ENCODE assay signal across 20 cellular contexts in the genomic region with DNA sequence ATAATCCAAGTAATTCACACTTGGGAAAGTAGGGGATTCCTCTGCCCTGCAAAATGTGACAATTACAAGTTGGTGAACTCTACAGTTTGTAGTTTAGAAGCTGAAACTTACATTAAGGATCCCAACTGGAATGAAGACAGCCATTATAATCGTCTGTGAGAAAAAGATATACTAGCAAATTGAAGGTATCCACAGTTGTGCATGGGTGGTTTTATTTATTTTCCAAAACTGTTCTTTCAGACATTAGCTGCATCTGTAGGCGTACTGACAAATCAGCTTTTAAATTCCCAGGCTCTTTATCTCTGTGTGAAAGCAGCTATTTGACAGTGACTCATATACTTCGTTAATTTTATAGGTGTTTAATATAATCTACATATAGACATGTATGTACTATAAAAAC. TPM values are rescaled to one million over a fixed set of nuclear protein-coding genes. Genes with fewer than 3 reads are reported as not detected.
DNase-seq lines count a peak whose midpoint lies in the region; ATAC-seq, FAIRE-seq and TF ChIP-seq lines count a peak whose summit lies in the region.
"Had no signal": no experiment of that assay in that cellular context is flagged by ENCODE, and none has a peak within 500 bp of the region (broad histone marks: within the 10 kb centered on the region; RNA-seq: fewer than 3 reads in every experiment).

No MANE protein-coding gene starts in this region.

- H4K20me1 ChIP-seq in HepG2 (ENCODE audit: insufficient read depth, low read length), result no peaks in the 10 kb centered on the region

- no peak overlapping the region for H2AFZ ChIP-seq in HepG2 (ENCODE audit: low read length)
- H2AFZ ChIP-seq: GM23338 had no signal

- no peak for TF ChIP-seq EP300 in HepG2 (IDR thresholded peaks at IDR 0.05; ENCODE audit: low read depth in 2 of 2, low read length in 2 of 2)
- no peak for TF ChIP-seq EP300 in HepG2 (CRISPR knock-in tag; IDR thresholded peaks at IDR 0.05; ENCODE audit: borderline replicate concordance)
- no peak for TF ChIP-seq EP300 in transverse colon (IDR thresholded peaks at IDR 0.05; ENCODE audit: low read depth)
- no peak for TF ChIP-seq EP300 in esophagus muscularis mucosa (IDR thresholded peaks at IDR 0.05)

- H3K27ac ChIP-seq in HepG2 (ENCODE audit: extremely low read length, insufficient read depth, low read length), result no peak overlapping the region
- H3K27ac ChIP-seq in transverse colon, result no peak overlapping the region
- no peak overlapping the region for H3K27ac ChIP-seq in esophagus muscularis mucosa (replicated peaks in 1 of 4)

- no peak overlapping the region for H3K4me2 ChIP-seq in HepG2 (ENCODE audit: low read depth, low read length)
- H3K4me2 ChIP-seq: GM23338 had no signal

- H3K4me3 ChIP-seq in fibroblast of villous mesenchyme (ENCODE audit: low read depth, low read length), result no peak overlapping the region
- no peak overlapping the region for H3K4me3 ChIP-seq in HepG2 (replicated peaks in 1 of 3; ENCODE audit: insufficient read depth in 1 of 3, low read depth in 2 of 3, low read length in 3 of 3)
- no peak overlapping the region for H3K4me3 ChIP-seq in transverse colon
- no peak overlapping the region for H3K4me3 ChIP-seq in esophagus muscularis mucosa
- H3K4me3 ChIP-seq: GM12878, GM23338 had no signal

- TF ChIP-seq POLR2A in HepG2 (IDR thresholded peaks at IDR 0.05; ENCODE audit: insufficient read depth in 1 of 2, low read depth in 2 of 2, low read length in 2 of 2) (no peak), transverse colon (IDR thresholded peaks at IDR 0.05) (no peak), esophagus muscularis mucosa (IDR thresholded peaks at IDR 0.05; ENCODE audit: low read depth) (no peak)

- peak; percentile 76 for DNase-seq in Caki2 (ENCODE audit: low read depth)
- peak; percentile 41 for DNase-seq in NCI-H226
- DNase-seq in fibroblast of villous mesenchyme (ENCODE audit: low read depth), result peak; percentile 32
- DNase-seq in HepG2 (ENCODE audit: low spot score), result no peak
- DNase-seq in transverse colon, result no peak
- no peak for DNase-seq in esophagus muscularis mucosa (ENCODE audit: extremely low spot score)
- DNase-seq: 8988T; C1 segment of cervical spinal cord; CD4-positive, alpha-beta memory T cell; COR-L47; DMS153; DND-41; EL; GDM1; H9; HFFc6 had no signal

- TF ChIP-seq CTCF in fibroblast of villous mesenchyme (IDR thresholded peaks at IDR 0.05; ENCODE audit: insufficient read depth, low read depth, low read length), result no peak
- TF ChIP-seq CTCF in HepG2 (CRISPR knock-in tag; IDR thresholded peaks at IDR 0.05), result no peak
- TF ChIP-seq CTCF in transverse colon (IDR thresholded peaks at IDR 0.05), result no peak
- no peak for TF ChIP-seq CTCF in esophagus muscularis mucosa (IDR thresholded peaks at IDR 0.05)

- H3K9ac ChIP-seq in HepG2 (ENCODE audit: insufficient read depth, low read depth, low read length), result no peak overlapping the region

- H3K79me2 ChIP-seq in HepG2 (ENCODE audit: insufficient read depth, low read length), result no peaks in the 10 kb centered on the region

- CTCF ChIA-PET in HepG2 (lab: Yijun Ruan, JAX; ENCODE audit: low intra/inter-chr PET ratio, low total read pairs), result no interaction called here

- no peak for ATAC-seq in HepG2
- ATAC-seq: GM12878, GM23338, HCT116 had no signal

- BruUV-seq in HepG2 (replicated peaks; lab: Mats Ljungman, UMichigan), result no TSS peak

- intact Hi-C loops in HepG2 (cut with micrococcal nuclease; ENCODE audit: unreplicated experiment), result no loop called here
- intact Hi-C loops in transverse colon (cut with DNase I; ENCODE audit: low total_unique reads), result no loop called here
- intact Hi-C loops in esophagus muscularis mucosa (cut with DNase I), result no loop called here

- no peaks in the 10 kb centered on the region for H3K9me3 ChIP-seq in HepG2 (ENCODE audit: low read length)
- no peaks in the 10 kb centered on the region for H3K9me3 ChIP-seq in transverse colon
- no peaks in the 10 kb centered on the region for H3K9me3 ChIP-seq in esophagus muscularis mucosa

- WGBS in HepG2 (ENCODE audit: low lambda C conversion rate), result 20% methylated on average over 3 of the region's 3 CpGs
- 52 to 65% methylated on average over 2 to 3 of the region's 3 CpGs for WGBS in transverse colon (ENCODE audit: low coverage in 1 of 2), 2 donors
- WGBS in esophagus muscularis mucosa, result 54% methylated on average over 3 of the region's 3 CpGs

- FAIRE-seq in HepG2 (lab: Jason Lieb, UNC), result no peak
- FAIRE-seq: GM12878, GM19239 had no signal

- POLR2A ChIA-PET in HepG2 (lab: Yijun Ruan, JAX), result interaction anchor here (0.9 to 2.2 kb wide), 3 partner anchors 11 to 60 kb away, joined by 3 to 6 read pairs (median 4); partner anchors contain the start of gene ISL2

- no peak for TF ChIP-seq RAD21 in HepG2 (CRISPR knock-in tag; IDR thresholded peaks at IDR 0.05)

- in situ Hi-C loops in Caki2 (cut with HindIII; ENCODE audit: low pct_unique_long_range_greater_than_20kb, low sequenced_read_pairs), result no loop called here
- in situ Hi-C loops in HepG2 (cut with HindIII; ENCODE audit: extremely low pct_ligation_motif_present, low pct_unique_long_range_greater_than_20kb), result no loop called here
- in situ Hi-C loops in transverse colon (cut with MboI; ENCODE audit: low pct_ligation_motif_present in 1 of 4, low pct_unique_long_range_greater_than_20kb in 1 of 4, low sequenced_read_pairs in 3 of 4), result no loop called here

- H3K4me1 ChIP-seq in HepG2 (ENCODE audit: insufficient read depth, low read length) (peaks cover 19% of the 10 kb centered on the region), transverse colon (no peaks in the 10 kb centered on the region), esophagus muscularis mucosa (no peaks in the 10 kb centered on the region)

- peaks cover 0 to 15% of the 10 kb centered on the region in 2 experiments; a peak in 2 of 5 replicates for H3K27me3 ChIP-seq in HepG2 (ENCODE audit: control insufficient read depth in 1 of 2, insufficient read depth in 2 of 2, low read length in 2 of 2)
- peaks cover 38% of the 10 kb centered on the region for H3K27me3 ChIP-seq in transverse colon
- peaks cover 0 to 57% (median 0%) of the 10 kb centered on the region in 4 donors for H3K27me3 ChIP-seq in esophagus muscularis mucosa

- H3K36me3 ChIP-seq in HepG2 (replicated peaks in 1 of 2; ENCODE audit: control insufficient read depth in 1 of 2, insufficient read depth in 2 of 2, low read length in 2 of 2), result no peaks in the 10 kb centered on the region
- no peaks in the 10 kb centered on the region for H3K36me3 ChIP-seq in transverse colon
- no peaks in the 10 kb centered on the region for H3K36me3 ChIP-seq in esophagus muscularis mucosa

RNA-seq across cellular contexts. Expression of gene ISL2, which starts 12.5 kb away (rescaled TPM):
- 1.4 and 8.1 TPM in 2 replicates for total RNA-seq in Caki2 (2014; rRNA removed; shearing (Covaris generic); ENCODE audit: low replicate concordance)
- 0.64 TPM in 1 of 2 replicates, not detected in the other for total RNA-seq in fibroblast of villous mesenchyme
- 2.5 and 5.1 TPM in 2 replicates for total RNA-seq in HepG2 (2016; rRNA removed; fragmentation: Illumina TruSeq; extraction: Trizol)
- 1.5 and 2.1 TPM in 2 replicates for total RNA-seq in HepG2 (2016; cell fraction: cytosol; rRNA removed; fragmentation: Illumina TruSeq; extraction: Trizol; ENCODE audit: low read depth)
- 3.0 and 4.9 TPM in 2 replicates for total RNA-seq in HepG2 (2016; cell fraction: insoluble cytoplasmic fraction; rRNA removed; fragmentation: Illumina TruSeq; extraction: Trizol)
- 2.9 and 3.6 TPM in 2 replicates for total RNA-seq in HepG2 (2016; cell fraction: membrane; rRNA removed; fragmentation: Illumina TruSeq; extraction: Trizol)
- total RNA-seq in HepG2 (2016; cell fraction: nucleus; rRNA removed; fragmentation: Illumina TruSeq; extraction: Trizol), result 5.5 and 5.8 TPM in 2 replicates
- polyA plus RNA-seq in HepG2 (2011; rRNA removed), result 4.3 and 6.3 TPM in 2 replicates
- 3.7 and 5.2 TPM in 2 replicates for polyA plus RNA-seq in HepG2 (2011; cell fraction: cytosol; rRNA removed)
- polyA plus RNA-seq in HepG2 (2011; cell fraction: nucleus; rRNA removed), result 40.9 and 48.7 TPM in 2 replicates
- polyA plus RNA-seq in HepG2 (2012), result 3.6 and 6.5 TPM in 2 replicates
- 1.7 and 2.0 TPM in 2 replicates for polyA plus RNA-seq in HepG2 (2016; cell fraction: cytosol; fragmentation: Illumina TruSeq; extraction: Trizol; ENCODE audit: low read depth)
- polyA plus RNA-seq in HepG2 (2016; cell fraction: insoluble cytoplasmic fraction; fragmentation: Illumina TruSeq; extraction: Trizol; ENCODE audit: low read depth), result 3.6 and 3.7 TPM in 2 replicates
- 1.8 and 2.1 TPM in 2 replicates for polyA plus RNA-seq in HepG2 (2016; cell fraction: membrane; fragmentation: Illumina TruSeq; extraction: Trizol; ENCODE audit: low read depth)
- polyA plus RNA-seq in HepG2 (2016; cell fraction: nucleus; fragmentation: Illumina TruSeq; extraction: Trizol; ENCODE audit: insufficient read depth, low read depth), result 13.2 TPM in 2 replicates
- polyA minus RNA-seq in HepG2 (2011; rRNA and poly(A)+ RNA removed; ENCODE audit: low replicate concordance), result 1.7 and 9.6 TPM in 2 replicates
- 4.3 and 7.4 TPM in 2 replicates for polyA minus RNA-seq in HepG2 (2011; cell fraction: cytosol; rRNA and poly(A)+ RNA removed)
- polyA minus RNA-seq in HepG2 (2011; cell fraction: nucleus; rRNA and poly(A)+ RNA removed), result 8.9 and 12.7 TPM in 2 replicates
- total RNA-seq in transverse colon, result 1 to 10 TPM in 2 of 4 donors, not detected in 2; 1.3 to 1.4 TPM
- total RNA-seq in esophagus muscularis mucosa, result 1 to 10 TPM; 1.8 to 5.1 (median 4.2) TPM
- total RNA-seq: CD4-positive, alpha-beta memory T cell had no signal
- polyA plus RNA-seq: CD4-positive, alpha-beta memory T cell had no signal

RNA-seq across cellular contexts. Expression of gene ETFA, which starts 12.8 kb away (rescaled TPM):
- 221 and 246 TPM in 2 replicates for total RNA-seq in Caki2 (2014; rRNA removed; shearing (Covaris generic); ENCODE audit: low replicate concordance)
- total RNA-seq in fibroblast of villous mesenchyme, result 85.7 and 114 TPM in 2 replicates
- 396 and 456 TPM in 2 replicates for total RNA-seq in HepG2 (2016; rRNA removed; fragmentation: Illumina TruSeq; extraction: Trizol)
- total RNA-seq in HepG2 (2016; cell fraction: cytosol; rRNA removed; fragmentation: Illumina TruSeq; extraction: Trizol; ENCODE audit: low read depth), result 368 and 410 TPM in 2 replicates
- 386 and 515 TPM in 2 replicates for total RNA-seq in HepG2 (2016; cell fraction: insoluble cytoplasmic fraction; rRNA removed; fragmentation: Illumina TruSeq; extraction: Trizol)
- total RNA-seq in HepG2 (2016; cell fraction: membrane; rRNA removed; fragmentation: Illumina TruSeq; extraction: Trizol), result 164 and 175 TPM in 2 replicates
- 159 and 170 TPM in 2 replicates for total RNA-seq in HepG2 (2016; cell fraction: nucleus; rRNA removed; fragmentation: Illumina TruSeq; extraction: Trizol)
- 221 and 291 TPM in 2 replicates for polyA plus RNA-seq in HepG2 (2011; rRNA removed)
- 171 and 237 TPM in 2 replicates for polyA plus RNA-seq in HepG2 (2011; cell fraction: cytosol; rRNA removed)
- polyA plus RNA-seq in HepG2 (2011; cell fraction: nucleus; rRNA removed), result 66.6 and 86.3 TPM in 2 replicates
- polyA plus RNA-seq in HepG2 (2012), result 209 and 241 TPM in 2 replicates
- polyA plus RNA-seq in HepG2 (2016; cell fraction: cytosol; fragmentation: Illumina TruSeq; extraction: Trizol; ENCODE audit: low read depth), result 67.4 and 75.2 TPM in 2 replicates
- 426 and 472 TPM in 2 replicates for polyA plus RNA-seq in HepG2 (2016; cell fraction: insoluble cytoplasmic fraction; fragmentation: Illumina TruSeq; extraction: Trizol; ENCODE audit: low read depth)
- 74.9 and 81.8 TPM in 2 replicates for polyA plus RNA-seq in HepG2 (2016; cell fraction: membrane; fragmentation: Illumina TruSeq; extraction: Trizol; ENCODE audit: low read depth)
- polyA plus RNA-seq in HepG2 (2016; cell fraction: nucleus; fragmentation: Illumina TruSeq; extraction: Trizol; ENCODE audit: insufficient read depth, low read depth), result 213 and 215 TPM in 2 replicates
- 123 and 181 TPM in 2 replicates for polyA minus RNA-seq in HepG2 (2011; rRNA and poly(A)+ RNA removed; ENCODE audit: low replicate concordance)
- 116 and 138 TPM in 2 replicates for polyA minus RNA-seq in HepG2 (2011; cell fraction: cytosol; rRNA and poly(A)+ RNA removed)
- polyA minus RNA-seq in HepG2 (2011; cell fraction: nucleus; rRNA and poly(A)+ RNA removed), result 103 and 120 TPM in 2 replicates
- 100 to 1,000 TPM in 3 of 4 donors, 10 to 100 TPM in 1; 65.8 to 195 (median 159) TPM for total RNA-seq in transverse colon
- total RNA-seq in esophagus muscularis mucosa, result 100 to 1,000 TPM in 3 of 4 donors, 10 to 100 TPM in 1; 98.7 to 137 (median 130) TPM

Comparison
In these comparisons a context has a peak if more than half of its experiments do, and no peak if none do; other contexts are left out.
1. DNase-seq: peak in Caki2 (single experiment), NCI-H226 (single experiment) and fibroblast of villous mesenchyme (single experiment); none in HepG2 (single experiment), transverse colon (single experiment) and esophagus muscularis mucosa (single experiment).